ENCODE assay signal across 22 cellular contexts in genomic region chr20:36784900-36785299, GRCh38. TPM values are rescaled to one million over a fixed set of nuclear protein-coding genes. Genes with fewer than 3 reads are reported as not detected.
DNase-seq lines count a peak whose midpoint lies in the region; ATAC-seq and TF ChIP-seq lines count a peak whose summit lies in the region.
"Had no signal": no experiment of that assay in that cellular context is flagged by ENCODE, and none has a peak within 500 bp of the region (broad histone marks: within the 10 kb centered on the region; RNA-seq: fewer than 3 reads in every experiment).

No MANE protein-coding gene starts in this region.

- no peak overlapping the region for H3K27ac Mint-ChIP-seq in mesothelial cell of epicardium
- H3K27ac Mint-ChIP-seq: activated naive CD8-positive, alpha-beta T cell treated with anti-CD3 and anti-CD28 coated beads for 36 hours; activated T-helper 1 cell treated with anti-CD3 and anti-CD28 coated beads, Interleukin-12 subunit alpha, Interleukin-12 subunit beta, Interleukin-2, Interleukin-4 antibody, amounts not matched to agents 30 ng/mL and 10 ng/mL and 1 ng/mL, durations not matched to agents 14 hours and 24 hours and 36 hours; nephron; stimulated activated naive CD8-positive, alpha-beta T cell treated with anti-CD3 and anti-CD28 coated beads, Interleukin-15, Interleukin-2, amounts not matched to agents 100 ng/mL and 50 ng/mL, for 24 hours; type B pancreatic cell had no signal

- H3K79me1 ChIP-seq in IMR-90 (ENCODE audit: low read depth in 1 of 2, low read length in 2 of 2): peaks cover 40 to 68% of the 10 kb centered on the region in 2 experiments

- POLR2A ChIA-PET in IMR-90 (lab: Charles Lee; ENCODE audit: unreplicated experiment): no interaction called here

- no peak overlapping the region for H3K56ac ChIP-seq in IMR-90 (ENCODE audit: extremely low read depth, insufficient read depth, low read length)

- H2BK15ac ChIP-seq in IMR-90 (ENCODE audit: low read depth, low read length): no peak overlapping the region

- H3K36me3 Mint-ChIP-seq in mesothelial cell of epicardium: peaks cover 23% of the 10 kb centered on the region
- H3K36me3 Mint-ChIP-seq: activated naive CD8-positive, alpha-beta T cell treated with anti-CD3 and anti-CD28 coated beads for 36 hours had no signal

- H3K9me3 ChIP-seq in IMR-90 (ENCODE audit: control insufficient read depth, insufficient read depth, low read length) (no peaks in the 10 kb centered on the region), uterus (no peaks in the 10 kb centered on the region)
- H3K9me3 ChIP-seq: BE2C, MG63 had no signal

- H3K27me3 ChIP-seq in IMR-90 (ENCODE audit: control insufficient read depth, insufficient read depth, low read length) (no peaks in the 10 kb centered on the region), uterus (no peaks in the 10 kb centered on the region)
- H3K27me3 ChIP-seq: BE2C, MG63 had no signal

- no peak overlapping the region for H3K4me3 Mint-ChIP-seq in mesothelial cell of epicardium
- H3K4me3 Mint-ChIP-seq: activated naive CD8-positive, alpha-beta T cell treated with anti-CD3 and anti-CD28 coated beads for 36 hours; activated T-helper 1 cell treated with anti-CD3 and anti-CD28 coated beads, Interleukin-12 subunit alpha, Interleukin-12 subunit beta, Interleukin-2, Interleukin-4 antibody, amounts not matched to agents 30 ng/mL and 10 ng/mL and 1 ng/mL, durations not matched to agents 14 hours and 24 hours and 36 hours; brain; IgD-negative memory B cell; nephron; stimulated activated naive CD8-positive, alpha-beta T cell treated with anti-CD3 and anti-CD28 coated beads, Interleukin-15, Interleukin-2, amounts not matched to agents 100 ng/mL and 50 ng/mL, for 24 hours; type B pancreatic cell had no signal

- no peak overlapping the region for H3K4ac ChIP-seq in IMR-90 (ENCODE audit: low read depth, low read length)

- H3K9ac ChIP-seq in IMR-90 (ENCODE audit: low read depth, low read length): no peak overlapping the region

- DNase-seq in IMR-90: peak; percentile 39
- DNase-seq in fibroblast of mammary gland (ENCODE audit: low read depth): peak; percentile 58
- peak; percentile 30 for DNase-seq in iris pigment epithelial cell (ENCODE audit: low read depth)
- peak; percentile 62 to 72 for DNase-seq in uterus
- DNase-seq in mesothelial cell of epicardium (ENCODE audit: low spot score in 2 of 2, unreplicated experiment in 2 of 2): no peak
- no peak for DNase-seq in NCI-H446 treated with DMSO at 0.1 percent for 48 hours (lab: John Stamatoyannopoulos, UW)
- DNase-seq: activated naive CD8-positive, alpha-beta T cell treated with anti-CD3 and anti-CD28 coated beads for 36 hours; BE2C; MG63; NCI-H146; NCI-H2171; NCI-H69; SHP77 treated with DMSO at 0.1 percent for 48 hours; stimulated activated CD4-positive, alpha-beta T cell treated with anti-CD3 and anti-CD28 coated beads, Interleukin-4, amount 100 ng/mL, for 1 hour had no signal

- peak; percentile 69 for ATAC-seq in IMR-90 (ENCODE audit: low read depth)
- ATAC-seq in HG02623 (IDR thresholded peaks at IDR 0.05; ENCODE audit: unreplicated experiment): no peak

- peaks cover 28% of the 10 kb centered on the region for H3K9me1 ChIP-seq in IMR-90 (ENCODE audit: insufficient read depth, low read length)

- H3K27me3 Mint-ChIP-seq in mesothelial cell of epicardium (ENCODE audit: low read depth): no peaks in the 10 kb centered on the region
- H3K27me3 Mint-ChIP-seq: activated naive CD8-positive, alpha-beta T cell treated with anti-CD3 and anti-CD28 coated beads for 36 hours; brain; IgD-negative memory B cell; stimulated activated naive CD8-positive, alpha-beta T cell treated with anti-CD3 and anti-CD28 coated beads, Interleukin-15, Interleukin-2, amounts not matched to agents 100 ng/mL and 50 ng/mL, for 24 hours; type B pancreatic cell had no signal

- peaks cover 14% of the 10 kb centered on the region for H3K4me1 ChIP-seq in IMR-90 (ENCODE audit: control insufficient read depth, insufficient read depth, low read length)
- no peaks in the 10 kb centered on the region for H3K4me1 ChIP-seq in uterus
- H3K4me1 ChIP-seq: BE2C had no signal

- H3K4me3 ChIP-seq in IMR-90 (ENCODE audit: insufficient read depth, low read depth, low read length): no peak overlapping the region
- H3K4me3 ChIP-seq in fibroblast of mammary gland (ENCODE audit: control insufficient read depth, low read depth, low read length): no peak overlapping the region
- no peak overlapping the region for H3K4me3 ChIP-seq in uterus
- H3K4me3 ChIP-seq: MG63, smooth muscle cell had no signal

- no peak overlapping the region for H2BK20ac ChIP-seq in IMR-90 (ENCODE audit: low read depth, low read length)

- intact Hi-C loops in IMR-90 (cut with micrococcal nuclease): no loop called here
- intact Hi-C loops in uterus (cut with DNase I; ENCODE audit: low total_unique reads): no loop called here

- dilution Hi-C loops in IMR-90 (cut with HindIII; ENCODE audit: low sequenced_read_pairs, unreplicated experiment): no loop called here

- H3K9me3 Mint-ChIP-seq in mesothelial cell of epicardium: no peaks in the 10 kb centered on the region
- H3K9me3 Mint-ChIP-seq: activated naive CD8-positive, alpha-beta T cell treated with anti-CD3 and anti-CD28 coated beads for 36 hours; activated T-helper 1 cell treated with anti-CD3 and anti-CD28 coated beads, Interleukin-12 subunit alpha, Interleukin-12 subunit beta, Interleukin-2, Interleukin-4 antibody, amounts not matched to agents 30 ng/mL and 10 ng/mL and 1 ng/mL, durations not matched to agents 14 hours and 24 hours and 36 hours; brain; IgD-negative memory B cell; nephron; stimulated activated naive CD8-positive, alpha-beta T cell treated with anti-CD3 and anti-CD28 coated beads, Interleukin-15, Interleukin-2, amounts not matched to agents 100 ng/mL and 50 ng/mL, for 24 hours; type B pancreatic cell had no signal

- no peak overlapping the region for H2BK120ac ChIP-seq in IMR-90 (ENCODE audit: low read depth, low read length)

- in situ Hi-C loops in IMR-90 (cut with MboI; ENCODE audit: low sequenced_read_pairs): no loop called here

- TF ChIP-seq POLR2A in IMR-90 (IDR thresholded peaks at IDR 0.05; ENCODE audit: low read depth, low read length) (no peak), uterus (IDR thresholded peaks at IDR 0.05) (no peak)

- no peaks in the 10 kb centered on the region for H3K4me1 Mint-ChIP-seq in mesothelial cell of epicardium
- H3K4me1 Mint-ChIP-seq: activated naive CD8-positive, alpha-beta T cell treated with anti-CD3 and anti-CD28 coated beads for 36 hours; brain; IgD-negative memory B cell; nephron had no signal

- 0 out of 2 replicates have a peak overlapping the region, but pooled peaks have one; percentile 14 for H3K14ac ChIP-seq in IMR-90 (replicated peaks; ENCODE audit: low read depth, low read length)

- H3K27ac ChIP-seq in IMR-90 (ENCODE audit: insufficient read depth, low read length): peak overlapping the region; percentile 39; the same call in 1 of the 2 replicates
- H3K27ac ChIP-seq in uterus: peak overlapping the region; percentile 11 to 55

- no CpG with 5 or more reads among the region's 9 CpGs for WGBS in IMR-90 (ENCODE audit: extremely low coverage in 2 of 2, insufficient read length in 1 of 2), 2 experiments

- CTCF ChIA-PET in IMR-90 (lab: Yijun Ruan, JAX): interaction anchor here (0.6 kb wide), 1 partner anchor 197 kb away, joined by 7 read pairs; no protein-coding TSS in a partner anchor

- H2AK9ac ChIP-seq in IMR-90 (replicated peaks; ENCODE audit: low read depth, low read length, poor library complexity): no peak overlapping the region

- no peak overlapping the region; the same call in 1 of the 2 replicates for H4K91ac ChIP-seq in IMR-90 (ENCODE audit: insufficient read depth, low read depth, low read length)

- no peak overlapping the region for H4K8ac ChIP-seq in IMR-90 (ENCODE audit: low read depth in 2 of 2, low read length in 2 of 2)

- H3K36me3 ChIP-seq in IMR-90 (ENCODE audit: control insufficient read depth, insufficient read depth, low read length) (peaks cover 30% of the 10 kb centered on the region), uterus (no peaks in the 10 kb centered on the region)

- H2AFZ ChIP-seq in IMR-90 (replicated peaks; ENCODE audit: low read length, poor library complexity): no peak overlapping the region

- H3K18ac ChIP-seq in IMR-90 (ENCODE audit: low read depth, low read length): no peak overlapping the region

- no peak overlapping the region for H2BK5ac ChIP-seq in IMR-90 (ENCODE audit: low read depth, low read length, poor library complexity, severe bottlenecking)

- no peak for TF ChIP-seq RAD21 in IMR-90 (IDR thresholded peaks at IDR 0.05; ENCODE audit: low read length)

- peaks cover 36% of the 10 kb centered on the region for H4K20me1 ChIP-seq in IMR-90 (ENCODE audit: insufficient read depth, low read length)

- TF ChIP-seq CTCF in IMR-90 (conservative IDR thresholded peaks at IDR 0.05; ENCODE audit: low read depth, low read length) (no peak), fibroblast of mammary gland (conservative IDR thresholded peaks at IDR 0.05; ENCODE audit: control insufficient read depth, insufficient read depth, low read depth, low read length) (no peak), uterus (IDR thresholded peaks at IDR 0.05) (no peak), mesothelial cell of epicardium (IDR thresholded peaks at IDR 0.05; ENCODE audit: unreplicated experiment) (no peak)

- H3K23ac ChIP-seq in IMR-90 (ENCODE audit: low read depth, low read length): no peak overlapping the region

- BruUV-seq in IMR-90 (replicated peaks; lab: Mats Ljungman, UMichigan): no TSS peak

- H3K4me2 ChIP-seq in IMR-90 (ENCODE audit: low read depth, low read length): no peak overlapping the region; the same call in 1 of the 2 replicates
- H3K4me2 ChIP-seq: smooth muscle cell had no signal

- H4K5ac ChIP-seq in IMR-90 (ENCODE audit: low read depth, low read length): no peak overlapping the region

- no peak overlapping the region for H2AK5ac ChIP-seq in IMR-90 (ENCODE audit: low read depth, low read length)

RNA-seq across cellular contexts. Expression of gene DSN1, which starts 11.3 kb away (rescaled TPM):
- total RNA-seq in IMR-90 (2012; rRNA removed) (16.3 and 18.3 TPM in 2 replicates), uterus (10 to 100 TPM in 1 of 4 donors, 1 to 10 TPM in 2, under 1 TPM in 1; 0.29 to 24.3 (median 3.2) TPM), mesothelial cell of epicardium (12.2 to 15.1 TPM (median 13.7 TPM) in 3 replicates)
- 9.4 and 10.5 TPM in 2 replicates for polyA plus RNA-seq in IMR-90 (2012; rRNA removed)
- 2.9 and 5.5 TPM in 2 replicates for polyA plus RNA-seq in IMR-90 (2012; cell fraction: cytosol; rRNA removed)
- 3.2 and 10.1 TPM in 2 replicates for polyA plus RNA-seq in IMR-90 (2012; cell fraction: nucleus; rRNA removed; ENCODE audit: low replicate concordance)

RNA-seq across cellular contexts. Expression of gene NDRG3, which starts 39.0 kb away (rescaled TPM):
- total RNA-seq in IMR-90 (2012; rRNA removed) (31.9 and 34.2 TPM in 2 replicates), uterus (10 to 100 TPM; 17.9 to 35.0 (median 29.6) TPM), mesothelial cell of epicardium (23.4 to 24.3 TPM (median 23.6 TPM) in 3 replicates)
- 22.0 and 24.8 TPM in 2 replicates for polyA plus RNA-seq in IMR-90 (2012; rRNA removed)
- polyA plus RNA-seq in IMR-90 (2012; cell fraction: cytosol; rRNA removed): 12.3 and 14.3 TPM in 2 replicates
- polyA plus RNA-seq in IMR-90 (2012; cell fraction: nucleus; rRNA removed; ENCODE audit: low replicate concordance): 6.6 and 23.1 TPM in 2 replicates

Comparison
In these comparisons a context has a peak if more than half of its experiments do, and no peak if none do; other contexts are left out.
1. DNase-seq: peak in IMR-90 (single experiment), fibroblast of mammary gland (single experiment), iris pigment epithelial cell (single experiment) and uterus (2 of 2); none in mesothelial cell of epicardium (0 of 2) and NCI-H446 treated with DMSO at 0.1 percent for 48 hours (single experiment).